Comparison of ENCODE assay signal across 1 cellular context in the genomic region with DNA sequence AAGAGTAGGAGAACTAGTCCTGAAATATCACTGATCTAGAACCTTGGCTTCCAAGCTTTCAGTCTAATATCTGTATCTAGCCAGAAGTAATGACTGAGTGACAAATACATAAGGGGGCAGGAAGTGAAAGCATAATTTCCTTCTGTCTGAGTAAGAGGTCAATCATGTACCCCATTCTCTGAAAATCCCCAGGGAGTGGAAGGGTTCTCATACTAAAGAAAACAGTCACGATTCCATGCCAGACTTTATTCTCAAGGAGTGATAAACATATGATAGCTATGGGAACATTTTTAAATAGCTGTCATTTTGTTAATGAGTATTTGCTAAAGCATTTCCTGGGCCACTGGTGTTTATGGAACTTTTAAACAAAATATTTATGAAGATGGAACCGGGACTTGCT.
TF ChIP-seq lines count a peak whose summit lies in the region.

No MANE protein-coding gene starts in this region.

TF ChIP-seq in HepG2, 621 proteins besides CTCF, POLR2A, EP300 and RAD21 (continued from another document):
- TF ChIP-seq, protein P1, sequence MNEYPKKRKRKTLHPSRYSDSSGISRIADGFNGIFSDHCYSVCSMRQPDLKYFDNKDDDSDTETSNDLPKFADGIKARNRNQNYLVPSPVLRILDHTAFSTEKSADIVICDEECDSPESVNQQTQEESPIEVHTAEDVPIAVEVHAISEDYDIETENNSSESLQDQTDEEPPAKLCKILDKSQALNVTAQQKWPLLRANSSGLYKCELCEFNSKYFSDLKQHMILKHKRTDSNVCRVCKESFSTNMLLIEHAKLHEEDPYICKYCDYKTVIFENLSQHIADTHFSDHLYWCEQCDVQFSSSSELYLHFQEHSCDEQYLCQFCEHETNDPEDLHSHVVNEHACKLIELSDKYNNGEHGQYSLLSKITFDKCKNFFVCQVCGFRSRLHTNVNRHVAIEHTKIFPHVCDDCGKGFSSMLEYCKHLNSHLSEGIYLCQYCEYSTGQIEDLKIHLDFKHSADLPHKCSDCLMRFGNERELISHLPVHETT (CRISPR knock-in tag; conservative IDR thresholded peaks at IDR 0.05) = no peak
- TF ChIP-seq ZBTB20 (CRISPR knock-in tag; IDR thresholded peaks at IDR 0.05; ENCODE audit: borderline replicate concordance, low read depth) (no peak), HIVEP1 (CRISPR knock-in tag; IDR thresholded peaks at IDR 0.05) (no peak), ZKSCAN8 (CRISPR knock-in tag; IDR thresholded peaks at IDR 0.05; ENCODE audit: borderline replicate concordance) (no peak)
- TF ChIP-seq, protein P2, sequence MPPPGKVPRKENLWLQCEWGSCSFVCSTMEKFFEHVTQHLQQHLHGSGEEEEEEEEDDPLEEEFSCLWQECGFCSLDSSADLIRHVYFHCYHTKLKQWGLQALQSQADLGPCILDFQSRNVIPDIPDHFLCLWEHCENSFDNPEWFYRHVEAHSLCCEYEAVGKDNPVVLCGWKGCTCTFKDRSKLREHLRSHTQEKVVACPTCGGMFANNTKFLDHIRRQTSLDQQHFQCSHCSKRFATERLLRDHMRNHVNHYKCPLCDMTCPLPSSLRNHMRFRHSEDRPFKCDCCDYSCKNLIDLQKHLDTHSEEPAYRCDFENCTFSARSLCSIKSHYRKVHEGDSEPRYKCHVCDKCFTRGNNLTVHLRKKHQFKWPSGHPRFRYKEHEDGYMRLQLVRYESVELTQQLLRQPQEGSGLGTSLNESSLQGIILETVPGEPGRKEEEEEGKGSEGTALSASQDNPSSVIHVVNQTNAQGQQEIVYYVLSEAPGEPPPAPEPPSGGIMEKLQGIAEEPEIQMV (CRISPR knock-in tag; IDR thresholded peaks at IDR 0.05; ENCODE audit: low read depth) = no peak
